ENCODE assay signal across 11 cellular contexts in the genomic region with DNA sequence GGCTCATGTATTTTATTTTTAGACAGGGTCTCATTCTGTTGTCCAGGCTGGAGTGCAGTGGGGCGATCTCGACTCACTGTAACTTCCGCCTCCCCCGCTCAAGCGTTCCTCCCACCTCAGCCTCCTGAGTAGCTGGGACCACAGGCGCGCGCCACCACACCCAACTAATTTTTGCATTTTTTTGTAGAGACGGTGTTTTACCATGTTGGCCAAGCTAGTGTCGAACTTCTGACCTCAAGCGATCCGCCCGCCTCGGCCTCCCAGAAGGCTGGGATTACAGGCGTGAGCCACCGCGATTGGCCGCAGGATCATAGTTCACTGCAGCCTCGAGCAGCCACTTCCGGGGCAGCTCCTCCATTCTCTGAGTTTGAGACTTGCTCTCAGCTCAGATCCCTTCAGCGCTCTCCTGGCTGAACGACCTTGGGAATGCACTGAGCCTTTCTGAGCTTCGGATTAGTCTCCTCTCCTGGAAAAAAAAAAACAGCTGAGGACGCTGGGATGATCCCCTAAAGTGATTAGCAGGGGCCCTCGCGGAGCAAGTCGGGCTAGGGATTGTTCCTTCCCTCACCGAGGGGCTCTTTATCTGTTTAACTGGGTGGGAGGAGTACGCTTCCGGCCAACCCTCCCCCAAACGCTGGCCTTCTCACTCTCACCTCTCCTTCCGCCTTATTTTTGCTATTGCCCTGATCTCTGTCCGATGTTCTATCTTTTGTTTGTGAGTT. TPM values are rescaled to one million over a fixed set of nuclear protein-coding genes. Genes with fewer than 3 reads are reported as not detected.
DNase-seq lines count a peak whose midpoint lies in the region; ATAC-seq and TF ChIP-seq lines count a peak whose summit lies in the region.
"Had no signal": no experiment of that assay in that cellular context is flagged by ENCODE, and none has a peak within 500 bp of the region (broad histone marks: within the 10 kb centered on the region; RNA-seq: fewer than 3 reads in every experiment).

No MANE protein-coding gene starts in this region.

- H3K27ac ChIP-seq in iPS-20b (ENCODE audit: low read length) (peak overlapping the region; percentile 89), thoracic aorta (no peak overlapping the region)

- no peaks in the 10 kb centered on the region for H3K9me3 Mint-ChIP-seq in activated T-cell treated with anti-CD3 and anti-CD28 coated beads, Interleukin-2, amount 50 U/mL, for 72 hours
- no peaks in the 10 kb centered on the region for H3K9me3 Mint-ChIP-seq in activated CD4-positive, alpha-beta memory T cell treated with anti-CD3 and anti-CD28 coated beads for 36 hours

- peak overlapping the region; percentile 93 for H3K9ac ChIP-seq in iPS-20b (ENCODE audit: low read depth, low read length)

- H3K4me3 Mint-ChIP-seq in activated T-cell treated with anti-CD3 and anti-CD28 coated beads, Interleukin-2, amount 50 U/mL, for 72 hours: peak overlapping the region; percentile 48 to 91
- H3K4me3 Mint-ChIP-seq in activated CD4-positive, alpha-beta memory T cell treated with anti-CD3 and anti-CD28 coated beads for 36 hours: peak overlapping the region; percentile 87

- H3K27me3 Mint-ChIP-seq in activated T-cell treated with anti-CD3 and anti-CD28 coated beads, Interleukin-2, amount 50 U/mL, for 72 hours (ENCODE audit: low read depth): no peaks in the 10 kb centered on the region
- H3K27me3 Mint-ChIP-seq in activated CD4-positive, alpha-beta memory T cell treated with anti-CD3 and anti-CD28 coated beads for 36 hours: no peaks in the 10 kb centered on the region

- H3K36me3 Mint-ChIP-seq in activated T-cell treated with anti-CD3 and anti-CD28 coated beads, Interleukin-2, amount 50 U/mL, for 72 hours (ENCODE audit: insufficient read depth in 2 of 2): peaks cover 1 to 7% of the 10 kb centered on the region in 2 donors
- peaks cover 18% of the 10 kb centered on the region for H3K36me3 Mint-ChIP-seq in activated CD4-positive, alpha-beta memory T cell treated with anti-CD3 and anti-CD28 coated beads for 36 hours

- intact Hi-C loops in activated CD4-positive, alpha-beta memory T cell treated with anti-CD3 and anti-CD28 coated beads for 36 hours (cut with micrococcal nuclease): loop anchor here (5.0 kb wide), 1 partner anchor 74 kb away; no protein-coding TSS in a partner anchor

- no peaks in the 10 kb centered on the region for H3K27me3 ChIP-seq in iPS-20b (ENCODE audit: insufficient read depth, low read length)
- no peaks in the 10 kb centered on the region for H3K27me3 ChIP-seq in thoracic aorta (replicated peaks; ENCODE audit: insufficient read depth)
- H3K27me3 ChIP-seq: BE2C had no signal

- TF ChIP-seq CTCF in thoracic aorta (IDR thresholded peaks at IDR 0.05): no peak

- peaks cover 19% of the 10 kb centered on the region for H3K4me1 Mint-ChIP-seq in activated T-cell treated with anti-CD3 and anti-CD28 coated beads, Interleukin-2, amount 50 U/mL, for 72 hours (ENCODE audit: low read depth)
- H3K4me1 Mint-ChIP-seq in activated CD4-positive, alpha-beta memory T cell treated with anti-CD3 and anti-CD28 coated beads for 36 hours (ENCODE audit: low read depth): peaks cover 15% of the 10 kb centered on the region

- CTCF ChIA-PET in activated CD4-positive, alpha-beta memory T cell treated with anti-CD3 and anti-CD28 coated beads for 36 hours (lab: Charles Lee): interaction anchor here (0.8 to 1.9 kb wide), 6 partner anchors 9 to 79 kb away, joined by 3 to 7 read pairs (median 3); no protein-coding TSS in a partner anchor

- H3K36me3 ChIP-seq in iPS-20b (ENCODE audit: insufficient read depth, low read depth, low read length) (peaks cover 19% of the 10 kb centered on the region), thoracic aorta (no peaks in the 10 kb centered on the region)
- H3K36me3 ChIP-seq: left lung had no signal

- H3K4me3 ChIP-seq in iPS-20b (ENCODE audit: low read length): peak overlapping the region; percentile 81
- peak overlapping the region; percentile 84 for H3K4me3 ChIP-seq in thoracic aorta

- POLR2A ChIA-PET in activated CD4-positive, alpha-beta memory T cell treated with anti-CD3 and anti-CD28 coated beads for 36 hours (lab: Charles Lee): interaction anchor here (1.1 to 1.3 kb wide), 3 partner anchors 9 to 40 kb away, joined by 3 to 4 read pairs (median 3); no protein-coding TSS in a partner anchor

- no peak for DNase-seq in activated T-cell treated with anti-CD3 and anti-CD28 coated beads, Interleukin-2, amount 50 U/mL, for 72 hours
- DNase-seq in activated T-cell treated with anti-CD3 and anti-CD28 coated beads, Interleukin-2, amount 50 U/mL, for 1 hour: no peak
- DNase-seq in activated CD4-positive, alpha-beta memory T cell treated with anti-CD3 and anti-CD28 coated beads for 36 hours: no peak
- DNase-seq in thoracic aorta (ENCODE audit: low spot score) (no peak), T1000 (lab: John Stamatoyannopoulos, UW) (no peak), NCI-H2081 treated with DMSO at 0.1 percent for 48 hours (lab: John Stamatoyannopoulos, UW) (no peak), SW480 (ENCODE audit: low spot score) (no peak)
- DNase-seq: BE2C had no signal

- peak overlapping the region; percentile 90 for H3K27ac Mint-ChIP-seq in activated T-cell treated with anti-CD3 and anti-CD28 coated beads, Interleukin-2, amount 50 U/mL, for 72 hours
- H3K27ac Mint-ChIP-seq in activated CD4-positive, alpha-beta memory T cell treated with anti-CD3 and anti-CD28 coated beads for 36 hours: peak overlapping the region; percentile 81

- H3K4me1 ChIP-seq in iPS-20b (ENCODE audit: insufficient read depth, low read length) (peaks cover 12% of the 10 kb centered on the region), thoracic aorta (ENCODE audit: control insufficient read depth in 1 of 2, low read depth in 2 of 2) (peaks cover 6 to 30% of the 10 kb centered on the region in 2 donors)

- H3K9me3 ChIP-seq in iPS-20b (ENCODE audit: insufficient read depth, low read depth, low read length): no peaks in the 10 kb centered on the region
- H3K9me3 ChIP-seq in thoracic aorta: no peaks in the 10 kb centered on the region
- H3K9me3 ChIP-seq: BE2C, left lung had no signal

- ATAC-seq in activated T-cell treated with anti-CD3 and anti-CD28 coated beads, Interleukin-2, amount 50 U/mL, for 72 hours (replicated peaks in 1 of 2): no peak
- no peak for ATAC-seq in thoracic aorta (ENCODE audit: insufficient number of reproducible peaks, low FRiP score, low read depth)

RNA-seq across cellular contexts. Expression of a gene that starts 1.1 kb away (rescaled TPM):
- 100 to 1,000 TPM in 1 of 2 donors, 10 to 100 TPM in 1; 96.1 to 112 TPM for total RNA-seq in activated T-cell treated with anti-CD3 and anti-CD28 coated beads, Interleukin-2, amount 50 U/mL, for 72 hours
- total RNA-seq in activated CD4-positive, alpha-beta memory T cell treated with anti-CD3 and anti-CD28 coated beads for 36 hours: 100 to 1,000 TPM; 123 to 134 TPM
- total RNA-seq in thoracic aorta: 1 to 10 TPM in 1 of 2 donors, not detected in 1; 5.9 TPM

RNA-seq across cellular contexts. Expression of a gene that starts 12.2 kb away (rescaled TPM):
- 10 to 100 TPM; 31.9 to 40.0 TPM for total RNA-seq in activated T-cell treated with anti-CD3 and anti-CD28 coated beads, Interleukin-2, amount 50 U/mL, for 72 hours
- total RNA-seq in activated CD4-positive, alpha-beta memory T cell treated with anti-CD3 and anti-CD28 coated beads for 36 hours: 10 to 100 TPM; 37.0 to 37.9 TPM
- 1 to 10 TPM; 3.1 to 5.8 TPM for total RNA-seq in thoracic aorta

RNA-seq across cellular contexts. Expression of a gene that starts 17.3 kb away (rescaled TPM):
- total RNA-seq in activated T-cell treated with anti-CD3 and anti-CD28 coated beads, Interleukin-2, amount 50 U/mL, for 72 hours: under 1 TPM; 0.12 TPM
- total RNA-seq in activated CD4-positive, alpha-beta memory T cell treated with anti-CD3 and anti-CD28 coated beads for 36 hours: not detected
- total RNA-seq in thoracic aorta: not detected
- total RNA-seq: left lung had no signal

RNA-seq across cellular contexts. Expression of a gene that starts 31.4 kb away (rescaled TPM):
- under 1 TPM in 1 of 2 donors, not detected in 1; 0.14 TPM for total RNA-seq in activated T-cell treated with anti-CD3 and anti-CD28 coated beads, Interleukin-2, amount 50 U/mL, for 72 hours
- total RNA-seq in activated CD4-positive, alpha-beta memory T cell treated with anti-CD3 and anti-CD28 coated beads for 36 hours: not detected
- total RNA-seq in thoracic aorta: 1 to 10 TPM in 1 of 2 donors, not detected in 1; 1.5 TPM
- total RNA-seq: temporal lobe had no signal

RNA-seq across cellular contexts. Expression of a gene that starts 36.6 kb away (rescaled TPM):
- not detected for total RNA-seq in activated T-cell treated with anti-CD3 and anti-CD28 coated beads, Interleukin-2, amount 50 U/mL, for 72 hours
- total RNA-seq in activated CD4-positive, alpha-beta memory T cell treated with anti-CD3 and anti-CD28 coated beads for 36 hours: not detected
- not detected for total RNA-seq in thoracic aorta

Comparison
In these comparisons a context has a peak if more than half of its experiments do, and no peak if none do; other contexts are left out.
1. RNA of a gene that starts 1.1 kb away (total RNA-seq): 123 to 134 TPM in activated CD4-positive, alpha-beta memory T cell treated with anti-CD3 and anti-CD28 coated beads for 36 hours and 96.1 to 112 TPM in activated T-cell treated with anti-CD3 and anti-CD28 coated beads, Interleukin-2, amount 50 U/mL, for 72 hours; 5.9 TPM in thoracic aorta; every median in the first group is over 10 times any median in the second.
2. RNA of a gene that starts 12.2 kb away (total RNA-seq): 31.9 to 40.0 TPM in activated T-cell treated with anti-CD3 and anti-CD28 coated beads, Interleukin-2, amount 50 U/mL, for 72 hours and 37.0 to 37.9 TPM in activated CD4-positive, alpha-beta memory T cell treated with anti-CD3 and anti-CD28 coated beads for 36 hours; 3.1 to 5.8 TPM in thoracic aorta; every median in the first group is over 4 times any median in the second.